Comparison of ENCODE assay signal across 8 cellular contexts in the genomic region with DNA sequence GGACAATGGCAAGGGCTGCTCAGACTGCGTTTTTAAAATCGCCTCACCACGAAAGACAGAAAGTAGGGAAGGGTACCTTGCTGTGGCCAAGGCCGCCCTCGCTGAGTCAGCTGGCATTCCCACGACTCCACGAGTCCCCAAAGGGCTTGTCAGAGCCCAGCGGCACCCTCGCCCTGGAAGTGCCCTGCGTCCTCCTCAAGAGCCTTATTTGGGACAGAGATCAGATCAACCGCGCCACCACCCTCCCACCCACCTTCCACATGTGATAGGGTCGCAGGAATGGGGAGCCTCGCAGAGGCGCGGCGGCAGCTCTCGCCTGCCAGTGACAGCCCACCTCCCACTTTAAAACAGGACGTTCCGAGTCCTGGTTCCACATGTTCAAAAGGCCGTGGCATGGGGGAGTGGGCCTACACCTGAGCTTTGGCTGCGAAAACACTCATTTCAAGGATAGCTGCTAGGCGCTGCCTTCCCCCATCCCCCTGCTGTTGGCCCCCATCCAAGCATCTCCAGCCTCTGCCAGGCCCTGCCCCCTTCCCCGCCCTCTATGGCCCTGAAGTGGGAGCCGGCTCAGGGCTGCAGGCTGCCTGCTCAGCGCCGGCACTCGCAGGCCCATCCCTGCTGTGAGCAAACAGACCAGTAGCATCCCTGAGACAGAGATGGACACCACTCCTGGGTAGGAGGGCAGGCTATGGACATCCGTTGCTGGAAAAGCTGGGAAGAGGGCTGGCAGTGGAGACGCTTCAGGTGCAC.
DNase-seq lines count a peak whose midpoint lies in the region; ATAC-seq, FAIRE-seq and TF ChIP-seq lines count a peak whose summit lies in the region.

No MANE protein-coding gene starts in this region.

- H3K27ac ChIP-seq in coronary artery, result peak overlapping the region; percentile 90 to 96

- FAIRE-seq in HTR-8/SVneo (lab: Jason Lieb, UNC), result no peak

- H3K4me3 ChIP-seq in GM12875 (ENCODE audit: low read depth, low read length) (peak overlapping the region; percentile 65), coronary artery (peak overlapping the region; percentile 78)

- DNase-seq in NCI-H524 treated with DMSO at 0.1 percent for 48 hours (lab: John Stamatoyannopoulos, UW) (peak; percentile 36), coronary artery (ENCODE audit: low spot score) (no peak), midbrain (lab: John Stamatoyannopoulos, UW) (peak; percentile 46), HTR-8/SVneo (ENCODE audit: insufficient read length, low spot score) (no peak), COLO829 (ENCODE audit: low spot score) (no peak)

- ATAC-seq in GM21529 (IDR thresholded peaks at IDR 0.05; ENCODE audit: unreplicated experiment) (no peak), HG03097 (IDR thresholded peaks at IDR 0.05; ENCODE audit: low FRiP score, unreplicated experiment) (no peak)

- no peak for TF ChIP-seq CTCF in GM12875 (IDR thresholded peaks at IDR 0.05; ENCODE audit: borderline replicate concordance, insufficient read depth, low read depth, low read length)
- TF ChIP-seq CTCF in coronary artery (IDR thresholded peaks at IDR 0.05), result no peak

Comparison
In these comparisons a context has a peak if more than half of its experiments do, and no peak if none do; other contexts are left out.
1. DNase-seq: peak in NCI-H524 treated with DMSO at 0.1 percent for 48 hours (single experiment) and midbrain (single experiment); none in coronary artery (single experiment), HTR-8/SVneo (single experiment) and COLO829 (single experiment).